ENCODE assay signal across 15 cellular contexts in the genomic region with DNA sequence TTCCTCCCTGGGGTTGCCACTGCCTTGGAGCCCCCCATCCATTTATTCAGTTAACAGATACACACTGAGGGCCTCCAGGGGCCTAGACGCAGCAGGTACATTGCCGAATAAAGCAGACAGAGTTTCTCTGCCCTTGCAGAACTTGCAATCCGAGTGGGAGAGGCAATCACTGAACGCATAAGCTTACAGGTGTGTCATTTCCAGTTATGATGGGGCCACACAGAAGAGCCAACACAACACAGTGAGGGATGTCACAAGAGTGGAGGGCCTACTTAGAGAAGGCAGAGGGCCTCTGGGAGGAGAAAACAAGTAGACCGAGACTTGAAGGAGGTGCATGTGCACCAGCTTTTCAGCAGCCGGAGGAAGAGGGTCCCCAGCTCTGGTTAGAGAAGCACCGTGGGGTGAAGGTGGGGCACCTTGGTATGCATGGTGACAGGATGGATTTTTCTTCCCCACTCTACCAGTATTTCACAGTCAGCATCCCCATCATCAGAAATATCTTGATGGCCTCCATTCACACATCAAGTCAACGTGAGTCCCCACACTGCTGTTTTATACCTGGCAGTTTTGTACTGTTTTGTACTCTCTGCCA.
DNase-seq lines count a peak whose midpoint lies in the region; ATAC-seq, FAIRE-seq and TF ChIP-seq lines count a peak whose summit lies in the region.
"Had no signal": no experiment of that assay in that cellular context is flagged by ENCODE, and none has a peak within 500 bp of the region (broad histone marks: within the 10 kb centered on the region; RNA-seq: fewer than 3 reads in every experiment).

No MANE protein-coding gene starts in this region.

- intact Hi-C loops in adrenal gland (cut with DNase I) (no loop called here), spleen (cut with DNase I; ENCODE audit: low total_unique reads) (no loop called here)

- H3K27ac ChIP-seq in adrenal gland (no peak overlapping the region), spleen (no peak overlapping the region)
- H3K27ac ChIP-seq: epithelial cell of prostate had no signal

- no peak for FAIRE-seq in D721Med (lab: Jason Lieb, UNC)
- FAIRE-seq in GM19239 (lab: Jason Lieb, UNC) = peak; percentile 84
- FAIRE-seq: keratinocyte had no signal

- peak; percentile 16 for DNase-seq in D721Med (ENCODE audit: insufficient read length, low spot score)
- no peak for DNase-seq in GM19239 (ENCODE audit: insufficient read length, low spot score)
- DNase-seq in adrenal gland = peak in 4 of 7 donors; percentile 1 to 35 (median 8)
- peak; percentile 48 for DNase-seq in spleen
- DNase-seq in NCI-H1092 (lab: John Stamatoyannopoulos, UW) = no peak
- DNase-seq: central memory CD4-positive, alpha-beta T cell; DND-41; NCI-H2029 treated with DMSO at 0.1 percent for 48 hours; nucleus accumbens had no signal

- H3K36me3 ChIP-seq in adrenal gland (replicated peaks in 1 of 2) (no peaks in the 10 kb centered on the region), spleen (no peaks in the 10 kb centered on the region)

- H3K4me3 ChIP-seq in adrenal gland = no peak overlapping the region
- H3K4me3 ChIP-seq in spleen = no peak overlapping the region
- H3K4me3 ChIP-seq: skin epidermis had no signal

- H3K27me3 ChIP-seq in adrenal gland (no peaks in the 10 kb centered on the region), spleen (replicated peaks in 1 of 7) (no peaks in the 10 kb centered on the region)

- TF ChIP-seq POLR2A in adrenal gland (IDR thresholded peaks at IDR 0.05) = no peak
- TF ChIP-seq POLR2A in spleen (IDR thresholded peaks at IDR 0.05) = no peak

- no peak for TF ChIP-seq CTCF in D721Med (IDR thresholded peaks at IDR 0.05; ENCODE audit: insufficient read depth, missing control alignments)
- no peak for TF ChIP-seq CTCF in adrenal gland (IDR thresholded peaks at IDR 0.05)
- no peak for TF ChIP-seq CTCF in spleen (IDR thresholded peaks at IDR 0.05 in 8 of 11, conservative IDR thresholded peaks at IDR 0.05 in 3 of 11)

- no peaks in the 10 kb centered on the region for H3K9me3 ChIP-seq in adrenal gland (replicated peaks in 1 of 3)
- H3K9me3 ChIP-seq in spleen = no peaks in the 10 kb centered on the region

- ATAC-seq in GM21381 (IDR thresholded peaks at IDR 0.05; ENCODE audit: unreplicated experiment) = no peak
- ATAC-seq in HG03039 (IDR thresholded peaks at IDR 0.05; ENCODE audit: unreplicated experiment) = no peak
- ATAC-seq: Panc1 had no signal

- H3K4me1 ChIP-seq in adrenal gland (replicated peaks in 1 of 2) = peaks cover 0 to 6% of the 10 kb centered on the region in 2 donors
- peaks cover 0 to 31% (median 16%) of the 10 kb centered on the region in 6 donors for H3K4me1 ChIP-seq in spleen

- WGBS in adrenal gland, 4 donors = 81 to 98% (median 97%) methylated on average over 8 of the region's 8 CpGs
- WGBS in spleen, 5 donors = 86 to 92% (median 90%) methylated on average over 8 of the region's 8 CpGs

Comparison
In these comparisons a context has a peak if more than half of its experiments do, and no peak if none do; other contexts are left out.
1. DNase-seq: peak in D721Med (single experiment), adrenal gland (4 of 7) and spleen (single experiment); none in GM19239 (single experiment) and NCI-H1092 (single experiment).